17 cellular contexts compared by ENCODE assay signal in genomic region chr5:39740404-39740803, GRCh38.
DNase-seq lines count a peak whose midpoint lies in the region; ATAC-seq, FAIRE-seq and TF ChIP-seq lines count a peak whose summit lies in the region.
"Had no signal": no experiment of that assay in that cellular context is flagged by ENCODE, and none has a peak within 500 bp of the region (broad histone marks: within the 10 kb centered on the region; RNA-seq: fewer than 3 reads in every experiment).

No MANE protein-coding gene starts in this region.

- H3K27ac ChIP-seq in GM23338 (ENCODE audit: low read depth) = no peak overlapping the region
- H3K27ac ChIP-seq: C4-2B had no signal

- no peaks in the 10 kb centered on the region for H4K20me1 ChIP-seq in GM23338 (replicated peaks; ENCODE audit: insufficient read depth)

- H3K9me2 ChIP-seq in GM23338 (ENCODE audit: insufficient read depth) = no peaks in the 10 kb centered on the region

- DNase-seq in GM23338 (ENCODE audit: low spot score) = no peak
- peak; percentile 15 for DNase-seq in OCI-M1 (lab: John Stamatoyannopoulos, UW)
- no peak for DNase-seq in nephron progenitor cell
- DNase-seq in urothelium cell line (ENCODE audit: low spot score) = peak; percentile 43
- DNase-seq in stimulated activated CD4-positive, alpha-beta T cell treated with anti-CD3 and anti-CD28 coated beads, Interleukin-4, amount 100 ng/mL, for 1 hour = no peak
- DNase-seq: BE2C; CD4-positive, alpha-beta memory T cell; DMS79; EL; HCEC 1CT; HFFc6; IMR-90 had no signal

- H3K27ac Mint-ChIP-seq in GM23338 (no peak overlapping the region), nephron progenitor cell (peak overlapping the region; percentile 5)
- H3K27ac Mint-ChIP-seq: CD4-positive, alpha-beta memory T cell; HFFc6 had no signal

- H3K36me3 Mint-ChIP-seq in GM23338 (ENCODE audit: low read depth) = no peaks in the 10 kb centered on the region
- H3K36me3 Mint-ChIP-seq in nephron progenitor cell (ENCODE audit: low read depth) = no peaks in the 10 kb centered on the region
- H3K36me3 Mint-ChIP-seq: CD4-positive, alpha-beta memory T cell had no signal

- H3K79me2 ChIP-seq in GM23338 (replicated peaks; ENCODE audit: insufficient read depth) = no peaks in the 10 kb centered on the region

- H3K4me1 Mint-ChIP-seq in GM23338 (no peaks in the 10 kb centered on the region), nephron progenitor cell (no peaks in the 10 kb centered on the region)
- H3K4me1 Mint-ChIP-seq: CD4-positive, alpha-beta memory T cell had no signal

- no peak overlapping the region for H3K4me2 ChIP-seq in GM23338

- TF ChIP-seq CTCF in GM23338 (conservative IDR thresholded peaks at IDR 0.05; ENCODE audit: low read depth in 2 of 2) (no peak), nephron progenitor cell (IDR thresholded peaks at IDR 0.05) (no peak)

- no peak for FAIRE-seq in urothelium cell line (lab: Jason Lieb, UNC)
- FAIRE-seq: G401.6, GM12892 had no signal

- no peak overlapping the region for H3K4me3 Mint-ChIP-seq in GM23338
- no peak overlapping the region for H3K4me3 Mint-ChIP-seq in nephron progenitor cell
- H3K4me3 Mint-ChIP-seq: CD4-positive, alpha-beta memory T cell; HFFc6 had no signal

- H3K4me3 ChIP-seq in GM23338 = no peak overlapping the region

- H3K9me3 Mint-ChIP-seq in GM23338 = no peaks in the 10 kb centered on the region
- H3K9me3 Mint-ChIP-seq in nephron progenitor cell = no peaks in the 10 kb centered on the region
- H3K9me3 Mint-ChIP-seq: HFFc6 had no signal

- 0 out of 2 replicates have a peak overlapping the region, but pooled peaks have one; percentile 25 for H2AFZ ChIP-seq in GM23338

- H3K27me3 Mint-ChIP-seq in GM23338 (ENCODE audit: insufficient read depth, low read depth, poor library complexity) (no peaks in the 10 kb centered on the region), nephron progenitor cell (ENCODE audit: low read depth, poor library complexity) (no peaks in the 10 kb centered on the region)

- H3K36me3 ChIP-seq in GM23338 (ENCODE audit: insufficient read depth) = no peaks in the 10 kb centered on the region
- H3K36me3 ChIP-seq: BE2C had no signal

- ATAC-seq in GM23338 (no peak), HG03442 (IDR thresholded peaks at IDR 0.05; ENCODE audit: unreplicated experiment) (no peak), HG03139 (IDR thresholded peaks at IDR 0.05; ENCODE audit: unreplicated experiment) (no peak)

- no peaks in the 10 kb centered on the region for H3F3A ChIP-seq in GM23338 (replicated peaks; ENCODE audit: low read depth)

- no peaks in the 10 kb centered on the region for H3K4me1 ChIP-seq in GM23338 (ENCODE audit: insufficient read depth)
- H3K4me1 ChIP-seq: BE2C had no signal

- no peaks in the 10 kb centered on the region for H3K27me3 ChIP-seq in GM23338 (ENCODE audit: insufficient read depth)
- H3K27me3 ChIP-seq: BE2C had no signal

TF ChIP-seq in GM23338, 12 proteins besides CTCF, POLR2A, EP300 and RAD21 (continues in another document):
- TF ChIP-seq REST (IDR thresholded peaks at IDR 0.05; ENCODE audit: unreplicated experiment) (no peak), EZH2 (IDR thresholded peaks at IDR 0.05; ENCODE audit: low read depth, unreplicated experiment) (no peak), ZNF462 (CRISPR knock-in tag; IDR thresholded peaks at IDR 0.05) (no peak), JUNB (IDR thresholded peaks at IDR 0.05; ENCODE audit: unreplicated experiment) (no peak), EZH2phosphoT487 (IDR thresholded peaks at IDR 0.05; ENCODE audit: unreplicated experiment) (no peak), ZNF331 (CRISPR knock-in tag; IDR thresholded peaks at IDR 0.05; ENCODE audit: low read depth) (no peak), POLR2AphosphoS5 (IDR thresholded peaks at IDR 0.05; ENCODE audit: low read depth) (no peak), ZNF114 (CRISPR knock-in tag; IDR thresholded peaks at IDR 0.05) (no peak), CREB1 (CRISPR knock-in tag; IDR thresholded peaks at IDR 0.05; ENCODE audit: low read depth) (no peak)

Comparison
In these comparisons a context has a peak if more than half of its experiments do, and no peak if none do; other contexts are left out.
1. DNase-seq: peak in OCI-M1 (single experiment) and urothelium cell line (single experiment); none in GM23338 (single experiment), nephron progenitor cell (single experiment) and stimulated activated CD4-positive, alpha-beta T cell treated with anti-CD3 and anti-CD28 coated beads, Interleukin-4, amount 100 ng/mL, for 1 hour (single experiment).